In the genomic region with DNA sequence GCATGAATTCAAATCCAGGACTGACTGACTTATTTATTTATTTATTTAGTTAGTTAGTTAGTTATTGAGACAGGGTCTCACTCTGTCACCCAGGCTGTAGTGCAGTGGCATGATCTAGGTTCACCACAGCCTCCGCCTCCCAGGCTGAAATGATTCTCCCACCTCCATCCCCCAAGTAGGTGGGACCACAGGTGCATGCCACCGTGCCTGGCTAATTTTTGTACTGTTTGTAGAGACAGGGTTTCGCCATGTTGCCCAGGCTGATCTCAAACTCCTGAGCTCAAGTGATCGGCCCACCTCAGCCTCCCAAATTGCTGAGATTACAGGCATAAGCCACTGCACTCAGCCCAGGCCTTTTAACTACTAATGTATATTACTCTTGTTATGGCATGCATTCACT, we compare ENCODE assay signal across 24 cellular contexts. TPM values are rescaled to one million over a fixed set of nuclear protein-coding genes. Genes with fewer than 3 reads are reported as not detected.
DNase-seq lines count a peak whose midpoint lies in the region; ATAC-seq and TF ChIP-seq lines count a peak whose summit lies in the region.
"Had no signal": no experiment of that assay in that cellular context is flagged by ENCODE, and none has a peak within 500 bp of the region (broad histone marks: within the 10 kb centered on the region; RNA-seq: fewer than 3 reads in every experiment).

No MANE protein-coding gene starts in this region.

- H3K4me2 ChIP-seq in GM23338, result peak overlapping the region; percentile 62; the same call in 1 of the 2 replicates

- peak; percentile 49 for DNase-seq in activated CD8-positive, alpha-beta T cell treated with anti-CD3 and anti-CD28 coated beads for 36 hours
- no peak for DNase-seq in activated CD8-positive, alpha-beta T cell treated with anti-CD3 and anti-CD28 coated beads, Interleukin-2, amount 10 ng/mL, durations not matched to agents 7 days and 5 days
- no peak for DNase-seq in GM23338 (ENCODE audit: low spot score)
- no peak for DNase-seq in stimulated activated effector memory CD8-positive, alpha-beta T cell treated with anti-CD3 and anti-CD28 coated beads, Interleukin-12 subunit alpha, Interleukin-12 subunit beta, amount 100 ng/mL, for 72 hours (ENCODE audit: low spot score in 2 of 2)
- no peak for DNase-seq in NCI-H1436 (lab: John Stamatoyannopoulos, UW)
- DNase-seq: activated CD4-positive, alpha-beta T cell treated with anti-CD3 and anti-CD28 coated beads, Interleukin-2, amount 10 ng/mL, durations not matched to agents 7 days and 5 days; caudate nucleus; CD4-positive, alpha-beta memory T cell; effector memory CD4-positive, alpha-beta T cell; left colon; mucosa of descending colon; NCI-H2029; NCI-H524; pancreas; stimulated activated naive CD4-positive, alpha-beta T cell treated with Interleukin-2 at 50 U/mL for 16 hours; SW 1271; T1000 had no signal

- no peaks in the 10 kb centered on the region for H3K36me3 ChIP-seq in GM23338 (ENCODE audit: insufficient read depth)
- H3K36me3 ChIP-seq: pancreas had no signal

- H3F3A ChIP-seq in GM23338 (replicated peaks; ENCODE audit: low read depth), result no peaks in the 10 kb centered on the region

- no peaks in the 10 kb centered on the region for H3K27me3 ChIP-seq in GM23338 (ENCODE audit: insufficient read depth)
- H3K27me3 ChIP-seq: pancreas had no signal

- CTCF ChIA-PET in activated CD8-positive, alpha-beta T cell treated with anti-CD3 and anti-CD28 coated beads for 36 hours (lab: Charles Lee), result no interaction called here
- CTCF ChIA-PET in activated CD8-positive, alpha-beta T cell treated with anti-CD3 and anti-CD28 coated beads, Interleukin-2, amount 10 ng/mL, durations not matched to agents 7 days and 5 days (lab: Charles Lee), result interaction anchor here (0.9 to 1.6 kb wide), 2 partner anchors 15 to 36 kb away, joined by 3 read pairs; a partner anchor contains a TSS

- H3K27me3 Mint-ChIP-seq in activated CD8-positive, alpha-beta T cell treated with anti-CD3 and anti-CD28 coated beads for 36 hours, result no peaks in the 10 kb centered on the region
- H3K27me3 Mint-ChIP-seq in activated CD8-positive, alpha-beta T cell treated with anti-CD3 and anti-CD28 coated beads, Interleukin-2, amount 10 ng/mL, durations not matched to agents 7 days and 5 days (ENCODE audit: low read depth), result no peaks in the 10 kb centered on the region
- peaks cover 8% of the 10 kb centered on the region for H3K27me3 Mint-ChIP-seq in GM23338 (ENCODE audit: insufficient read depth, low read depth, poor library complexity)
- no peaks in the 10 kb centered on the region for H3K27me3 Mint-ChIP-seq in activated naive CD8-positive, alpha-beta T cell
- H3K27me3 Mint-ChIP-seq: activated CD4-positive, alpha-beta T cell treated with anti-CD3 and anti-CD28 coated beads, Interleukin-2, amount 10 ng/mL, durations not matched to agents 7 days and 5 days; CD4-positive, alpha-beta memory T cell had no signal

- no peaks in the 10 kb centered on the region for H3K9me3 Mint-ChIP-seq in activated CD8-positive, alpha-beta T cell treated with anti-CD3 and anti-CD28 coated beads for 36 hours
- H3K9me3 Mint-ChIP-seq in activated CD8-positive, alpha-beta T cell treated with anti-CD3 and anti-CD28 coated beads, Interleukin-2, amount 10 ng/mL, durations not matched to agents 7 days and 5 days (ENCODE audit: insufficient read depth), result no peaks in the 10 kb centered on the region
- H3K9me3 Mint-ChIP-seq in GM23338, result no peaks in the 10 kb centered on the region
- H3K9me3 Mint-ChIP-seq in activated naive CD8-positive, alpha-beta T cell (ENCODE audit: low read depth), result no peaks in the 10 kb centered on the region
- H3K9me3 Mint-ChIP-seq in stimulated activated effector memory CD8-positive, alpha-beta T cell treated with anti-CD3 and anti-CD28 coated beads, Interleukin-12 subunit alpha, Interleukin-12 subunit beta, amount 100 ng/mL, for 72 hours, result no peaks in the 10 kb centered on the region
- H3K9me3 Mint-ChIP-seq: activated CD4-positive, alpha-beta T cell treated with anti-CD3 and anti-CD28 coated beads, Interleukin-2, amount 10 ng/mL, durations not matched to agents 7 days and 5 days; nephron had no signal

- peak overlapping the region; percentile 59 for H3K4me3 Mint-ChIP-seq in activated CD8-positive, alpha-beta T cell treated with anti-CD3 and anti-CD28 coated beads for 36 hours
- no peak overlapping the region for H3K4me3 Mint-ChIP-seq in activated CD8-positive, alpha-beta T cell treated with anti-CD3 and anti-CD28 coated beads, Interleukin-2, amount 10 ng/mL, durations not matched to agents 7 days and 5 days
- no peak overlapping the region for H3K4me3 Mint-ChIP-seq in GM23338
- H3K4me3 Mint-ChIP-seq in activated naive CD8-positive, alpha-beta T cell, result peak overlapping the region; percentile 79
- H3K4me3 Mint-ChIP-seq in stimulated activated effector memory CD8-positive, alpha-beta T cell treated with anti-CD3 and anti-CD28 coated beads, Interleukin-12 subunit alpha, Interleukin-12 subunit beta, amount 100 ng/mL, for 72 hours, result no peak overlapping the region
- H3K4me3 Mint-ChIP-seq: activated CD4-positive, alpha-beta T cell treated with anti-CD3 and anti-CD28 coated beads, Interleukin-2, amount 10 ng/mL, durations not matched to agents 7 days and 5 days; nephron had no signal

- H3K4me1 Mint-ChIP-seq in activated CD8-positive, alpha-beta T cell treated with anti-CD3 and anti-CD28 coated beads for 36 hours (ENCODE audit: low read depth), result peaks cover 77% of the 10 kb centered on the region
- H3K4me1 Mint-ChIP-seq in activated CD8-positive, alpha-beta T cell treated with anti-CD3 and anti-CD28 coated beads, Interleukin-2, amount 10 ng/mL, durations not matched to agents 7 days and 5 days (ENCODE audit: low read depth), result peaks cover 72% of the 10 kb centered on the region
- peaks cover 60% of the 10 kb centered on the region for H3K4me1 Mint-ChIP-seq in GM23338
- H3K4me1 Mint-ChIP-seq in activated naive CD8-positive, alpha-beta T cell (ENCODE audit: low read depth), result peaks cover 85% of the 10 kb centered on the region
- H3K4me1 Mint-ChIP-seq in stimulated activated effector memory CD8-positive, alpha-beta T cell treated with anti-CD3 and anti-CD28 coated beads, Interleukin-12 subunit alpha, Interleukin-12 subunit beta, amount 100 ng/mL, for 72 hours, result peaks cover 36% of the 10 kb centered on the region

- no peak overlapping the region for H3K27ac ChIP-seq in GM23338 (ENCODE audit: low read depth)
- H3K27ac ChIP-seq: coronary artery, pancreas, VCaP had no signal

- no peaks in the 10 kb centered on the region for H3K9me2 ChIP-seq in GM23338 (ENCODE audit: insufficient read depth)

- POLR2A ChIA-PET in activated CD8-positive, alpha-beta T cell treated with anti-CD3 and anti-CD28 coated beads for 36 hours (lab: Charles Lee), result interaction anchor here (0.8 to 1.5 kb wide), 2 partner anchors 12 to 15 kb away, joined by 3 to 4 read pairs; no protein-coding TSS in a partner anchor
- POLR2A ChIA-PET in activated CD8-positive, alpha-beta T cell treated with anti-CD3 and anti-CD28 coated beads, Interleukin-2, amount 10 ng/mL, durations not matched to agents 7 days and 5 days (lab: Charles Lee), result interaction anchor here (6.2 kb wide), 1 partner anchor 35 kb away, joined by 28 read pairs; a partner anchor contains a TSS

- H3K27ac Mint-ChIP-seq in activated CD8-positive, alpha-beta T cell treated with anti-CD3 and anti-CD28 coated beads for 36 hours, result peak overlapping the region; percentile 77
- H3K27ac Mint-ChIP-seq in activated CD8-positive, alpha-beta T cell treated with anti-CD3 and anti-CD28 coated beads, Interleukin-2, amount 10 ng/mL, durations not matched to agents 7 days and 5 days, result no peak overlapping the region
- peak overlapping the region; percentile 13; the same call in 1 of the 2 replicates for H3K27ac Mint-ChIP-seq in GM23338
- peak overlapping the region; percentile 92 for H3K27ac Mint-ChIP-seq in activated naive CD8-positive, alpha-beta T cell
- peak overlapping the region; percentile 10 for H3K27ac Mint-ChIP-seq in stimulated activated effector memory CD8-positive, alpha-beta T cell treated with anti-CD3 and anti-CD28 coated beads, Interleukin-12 subunit alpha, Interleukin-12 subunit beta, amount 100 ng/mL, for 72 hours
- H3K27ac Mint-ChIP-seq: activated CD4-positive, alpha-beta T cell treated with anti-CD3 and anti-CD28 coated beads, Interleukin-2, amount 10 ng/mL, durations not matched to agents 7 days and 5 days had no signal

- H3K79me2 ChIP-seq in GM23338 (replicated peaks; ENCODE audit: insufficient read depth), result peaks cover 11% of the 10 kb centered on the region; the same call in 1 of the 2 replicates

- H3K36me3 Mint-ChIP-seq in activated CD8-positive, alpha-beta T cell treated with anti-CD3 and anti-CD28 coated beads for 36 hours (ENCODE audit: low read depth), result peaks cover 8% of the 10 kb centered on the region
- no peaks in the 10 kb centered on the region for H3K36me3 Mint-ChIP-seq in activated CD8-positive, alpha-beta T cell treated with anti-CD3 and anti-CD28 coated beads, Interleukin-2, amount 10 ng/mL, durations not matched to agents 7 days and 5 days (ENCODE audit: low read depth)
- H3K36me3 Mint-ChIP-seq in GM23338 (ENCODE audit: low read depth), result no peaks in the 10 kb centered on the region
- H3K36me3 Mint-ChIP-seq in activated naive CD8-positive, alpha-beta T cell, result peaks cover 10% of the 10 kb centered on the region
- no peaks in the 10 kb centered on the region for H3K36me3 Mint-ChIP-seq in stimulated activated effector memory CD8-positive, alpha-beta T cell treated with anti-CD3 and anti-CD28 coated beads, Interleukin-12 subunit alpha, Interleukin-12 subunit beta, amount 100 ng/mL, for 72 hours

- H3K4me1 ChIP-seq in GM23338 (ENCODE audit: insufficient read depth), result peaks cover 48% of the 10 kb centered on the region

- H3K4me3 ChIP-seq in GM23338, result no peak overlapping the region
- H3K4me3 ChIP-seq: coronary artery, mucosa of descending colon, pancreas, smooth muscle cell had no signal

- peak; percentile 58 for ATAC-seq in activated CD8-positive, alpha-beta T cell treated with anti-CD3 and anti-CD28 coated beads for 36 hours
- no peak for ATAC-seq in activated CD8-positive, alpha-beta T cell treated with anti-CD3 and anti-CD28 coated beads, Interleukin-2, amount 10 ng/mL, durations not matched to agents 7 days and 5 days
- no peak for ATAC-seq in GM23338
- no peak for ATAC-seq in stimulated activated effector memory CD8-positive, alpha-beta T cell treated with anti-CD3 and anti-CD28 coated beads, Interleukin-12 subunit alpha, Interleukin-12 subunit beta, amount 100 ng/mL, for 72 hours
- no peak for ATAC-seq in GM19395 (IDR thresholded peaks at IDR 0.05; ENCODE audit: unreplicated experiment)
- no peak for ATAC-seq in GM21723 (IDR thresholded peaks at IDR 0.05; ENCODE audit: unreplicated experiment)
- ATAC-seq: left colon, mucosa of descending colon, pancreas had no signal

- no peak for TF ChIP-seq CTCF in activated CD8-positive, alpha-beta T cell treated with anti-CD3 and anti-CD28 coated beads for 36 hours (IDR thresholded peaks at IDR 0.05)
- TF ChIP-seq CTCF in GM23338 (conservative IDR thresholded peaks at IDR 0.05; ENCODE audit: low read depth in 2 of 2), result no peak

- no peaks in the 10 kb centered on the region for H4K20me1 ChIP-seq in GM23338 (replicated peaks; ENCODE audit: insufficient read depth)

- intact Hi-C loops in activated CD8-positive, alpha-beta T cell treated with anti-CD3 and anti-CD28 coated beads for 36 hours (cut with micrococcal nuclease), result no loop called here

- H2AFZ ChIP-seq in GM23338, result no peak overlapping the region

RNA-seq across cellular contexts. Expression of a gene that starts 36.0 kb away (rescaled TPM):
- 100 to 1,000 TPM; 197 to 200 TPM for total RNA-seq in activated CD8-positive, alpha-beta T cell treated with anti-CD3 and anti-CD28 coated beads for 36 hours
- 100 to 1,000 TPM; 113 to 118 TPM for total RNA-seq in activated CD8-positive, alpha-beta T cell treated with anti-CD3 and anti-CD28 coated beads, Interleukin-2, amount 10 ng/mL, durations not matched to agents 7 days and 5 days
- total RNA-seq in GM23338 (2014; rRNA removed; shearing (Covaris generic)), result 15.5 and 16.0 TPM in 2 replicates
- 26.8 and 36.2 TPM in 2 replicates for polyA plus RNA-seq in GM23338 (2016; fragmentation: Nextera tagmentation; extraction: Ambion mirVana)

Comparison
In these comparisons a context has a peak if more than half of its experiments do, and no peak if none do; other contexts are left out.
1. H3K4me3 Mint-ChIP-seq: peak in activated CD8-positive, alpha-beta T cell treated with anti-CD3 and anti-CD28 coated beads for 36 hours (single experiment) and activated naive CD8-positive, alpha-beta T cell (single experiment); none in activated CD8-positive, alpha-beta T cell treated with anti-CD3 and anti-CD28 coated beads, Interleukin-2, amount 10 ng/mL, durations not matched to agents 7 days and 5 days (single experiment), GM23338 (single experiment) and stimulated activated effector memory CD8-positive, alpha-beta T cell treated with anti-CD3 and anti-CD28 coated beads, Interleukin-12 subunit alpha, Interleukin-12 subunit beta, amount 100 ng/mL, for 72 hours (single experiment).